ENCODE assay signal across 8 cellular contexts in the genomic region with DNA sequence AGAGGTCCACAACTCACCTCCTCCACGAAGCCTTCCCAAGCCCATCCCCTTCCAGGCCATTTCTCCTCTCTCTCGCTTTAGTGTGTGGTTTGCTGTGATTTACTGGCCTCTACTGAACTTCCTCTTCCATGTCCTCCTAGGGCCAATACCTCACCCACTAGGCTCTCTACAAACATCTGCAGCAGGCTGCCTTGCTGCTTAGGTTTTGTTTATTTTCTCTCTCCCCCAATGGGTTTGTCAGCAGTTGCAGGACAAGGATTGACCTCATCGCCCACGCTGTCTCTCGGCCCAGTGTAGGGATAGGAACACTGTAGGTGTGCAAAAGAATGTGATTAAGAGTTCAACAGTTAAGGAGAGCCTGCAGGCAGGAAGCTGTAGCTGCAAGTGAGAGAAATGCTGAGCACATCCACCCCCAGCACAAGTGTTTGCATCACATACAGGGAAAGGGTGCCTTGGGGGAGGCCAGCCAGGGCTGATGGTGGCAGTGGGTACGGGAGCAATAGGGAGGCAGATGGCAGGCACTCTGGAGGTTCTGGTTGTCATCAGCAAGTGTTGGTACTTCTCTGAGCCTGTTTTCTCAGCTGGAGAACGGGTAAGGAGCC. TPM values are rescaled to one million over a fixed set of nuclear protein-coding genes. Genes with fewer than 3 reads are reported as not detected.
DNase-seq lines count a peak whose midpoint lies in the region; ATAC-seq and TF ChIP-seq lines count a peak whose summit lies in the region.

No MANE protein-coding gene starts in this region.

- peak; percentile 1 for ATAC-seq in GM23338
- no peak for ATAC-seq in GM21717 (IDR thresholded peaks at IDR 0.05; ENCODE audit: unreplicated experiment)
- ATAC-seq in right cardiac atrium: no peak
- no peak for ATAC-seq in GM18867 (IDR thresholded peaks at IDR 0.05; ENCODE audit: unreplicated experiment)

- H3K27me3 ChIP-seq in GM23338 (ENCODE audit: insufficient read depth) (no peaks in the 10 kb centered on the region), fibroblast of lung (ENCODE audit: control insufficient read depth, insufficient read depth, low read length) (no peaks in the 10 kb centered on the region), right cardiac atrium (ENCODE audit: control insufficient read depth, insufficient read depth) (no peaks in the 10 kb centered on the region)

- no peaks in the 10 kb centered on the region for H3K9me3 Mint-ChIP-seq in GM23338

- H3K4me1 ChIP-seq in GM23338 (ENCODE audit: insufficient read depth) (peaks cover 11% of the 10 kb centered on the region; the same call in 1 of the 2 replicates), fibroblast of lung (ENCODE audit: control insufficient read depth, extremely low read depth, insufficient read depth, low read length) (peaks cover 11% of the 10 kb centered on the region), right cardiac atrium (ENCODE audit: control insufficient read depth, insufficient read depth, low read length) (peaks cover 5% of the 10 kb centered on the region)

- no peaks in the 10 kb centered on the region for H4K20me1 ChIP-seq in GM23338 (replicated peaks; ENCODE audit: insufficient read depth)
- no peaks in the 10 kb centered on the region for H4K20me1 ChIP-seq in fibroblast of lung (ENCODE audit: control insufficient read depth, extremely low read depth, insufficient read depth, low read length)

- peaks cover 32% of the 10 kb centered on the region for H3K4me1 Mint-ChIP-seq in GM23338

- H3K4me3 ChIP-seq in GM23338 (peak overlapping the region; percentile 75; the same call in 1 of the 2 replicates), fibroblast of lung (replicated peaks in 1 of 4; ENCODE audit: control extremely low read depth in 1 of 4, insufficient read depth in 1 of 4, low read depth in 3 of 4, low read length in 4 of 4) (peak overlapping the region in 2 of 4 experiments; percentile 0 to 24), right cardiac atrium (ENCODE audit: low read length) (no peak overlapping the region)

- H3K27ac Mint-ChIP-seq in GM23338: peak overlapping the region; percentile 80

- H2AFZ ChIP-seq in GM23338 (no peak overlapping the region), fibroblast of lung (ENCODE audit: low read length) (no peak overlapping the region)

- peaks cover 3% of the 10 kb centered on the region; the same call in 1 of the 3 replicates for H3K36me3 Mint-ChIP-seq in GM23338 (ENCODE audit: low read depth)

- H3K27ac ChIP-seq in GM23338 (ENCODE audit: low read depth) (peak overlapping the region; percentile 85), fibroblast of lung (ENCODE audit: insufficient read depth, low read length) (peak overlapping the region; percentile 42), right cardiac atrium (ENCODE audit: low read length) (no peak overlapping the region)

- intact Hi-C loops in right cardiac atrium (cut with DNase I): no loop called here

- H3K79me2 ChIP-seq in GM23338 (replicated peaks; ENCODE audit: insufficient read depth): 0 out of 2 replicates have a peak, but pooled peaks cover 7% of the 10 kb centered on the region
- no peaks in the 10 kb centered on the region for H3K79me2 ChIP-seq in fibroblast of lung (ENCODE audit: control insufficient read depth, insufficient read depth, low read length)

- H3K4me3 Mint-ChIP-seq in GM23338: peak overlapping the region; percentile 85

- H3K4me2 ChIP-seq in GM23338 (peak overlapping the region; percentile 83), fibroblast of lung (ENCODE audit: extremely low read depth, insufficient read depth, low read length) (peak overlapping the region; percentile 54)

- H3F3A ChIP-seq in GM23338 (replicated peaks; ENCODE audit: low read depth): peaks cover 14% of the 10 kb centered on the region

- WGBS in right cardiac atrium: 63% methylated on average over 7 of the region's 7 CpGs

- TF ChIP-seq CTCF in GM23338 (conservative IDR thresholded peaks at IDR 0.05; ENCODE audit: low read depth in 2 of 2) (peak in 1 of 2 experiments; percentile 9; a peak in 1 of 4 replicates), fibroblast of lung (conservative IDR thresholded peaks at IDR 0.05 in 1 of 2, IDR thresholded peaks at IDR 0.05 in 1 of 2; ENCODE audit: low read depth in 1 of 2, low read length in 2 of 2) (peak in 1 of 2 donors; percentile 27)

- H3K36me3 ChIP-seq in GM23338 (ENCODE audit: insufficient read depth) (no peaks in the 10 kb centered on the region), fibroblast of lung (ENCODE audit: control insufficient read depth, insufficient read depth, low read length) (peaks cover 1% of the 10 kb centered on the region)

- H3K9ac ChIP-seq in fibroblast of lung (ENCODE audit: insufficient read depth, low read length): no peak overlapping the region

- H3K9me3 ChIP-seq in fibroblast of lung (ENCODE audit: control insufficient read depth, insufficient read depth, low read depth, low read length) (no peaks in the 10 kb centered on the region), right cardiac atrium (ENCODE audit: control insufficient read depth, low read length) (no peaks in the 10 kb centered on the region)

- DNase-seq in GM23338 (ENCODE audit: low spot score): peak; percentile 52
- DNase-seq in SKM-1 treated with dmso at 0.1 percent for 144 hours (lab: John Stamatoyannopoulos, UW; ENCODE audit: unreplicated experiment): peak; percentile 51
- DNase-seq in fibroblast of lung (ENCODE audit: low read depth in 2 of 2): peak; percentile 77 to 92
- peak; percentile 75 for DNase-seq in putamen (ENCODE audit: low spot score)
- no peak for DNase-seq in right cardiac atrium
- DNase-seq in stimulated activated CD4-positive, alpha-beta T cell treated with anti-CD3 and anti-CD28 coated beads, Interleukin-2, amount 100 ng/mL, for 48 hours: no peak

- H3K9me2 ChIP-seq in GM23338 (ENCODE audit: insufficient read depth): no peaks in the 10 kb centered on the region

- peaks cover 16% of the 10 kb centered on the region for H3K27me3 Mint-ChIP-seq in GM23338 (ENCODE audit: insufficient read depth, low read depth, poor library complexity)

TF ChIP-seq in GM23338, 12 proteins besides CTCF, POLR2A, EP300 and RAD21 (continues in another document):
- TF ChIP-seq POLR2AphosphoS5 (IDR thresholded peaks at IDR 0.05; ENCODE audit: low read depth) (no peak), EZH2 (IDR thresholded peaks at IDR 0.05; ENCODE audit: low read depth, unreplicated experiment) (no peak), CREB1 (CRISPR knock-in tag; IDR thresholded peaks at IDR 0.05; ENCODE audit: low read depth) (no peak), EZH2phosphoT487 (IDR thresholded peaks at IDR 0.05; ENCODE audit: unreplicated experiment) (no peak)

RNA-seq across cellular contexts. Expression of gene PC, which starts 1.4 kb away (rescaled TPM):
- total RNA-seq in GM23338 (2014; rRNA removed; shearing (Covaris generic)): 21.7 and 24.9 TPM in 2 replicates
- polyA plus RNA-seq in GM23338 (2016; fragmentation: Nextera tagmentation; extraction: Ambion mirVana) (18.3 and 18.9 TPM in 2 replicates), fibroblast of lung (5.1 and 8.2 TPM in 2 replicates), right cardiac atrium (22.6 TPM)
- total RNA-seq in fibroblast of lung (10.3 and 22.8 TPM in 2 replicates), right cardiac atrium (10 to 100 TPM in 1 of 4 donors, 1 to 10 TPM in 3; 7.2 to 11.0 (median 9.0) TPM)
- polyA plus RNA-seq in fibroblast of lung (2012): 9.3 and 20.8 TPM in 2 replicates
- polyA minus RNA-seq in fibroblast of lung (ENCODE audit: low replicate concordance): 13.5 and 48.6 TPM in 2 replicates

RNA-seq across cellular contexts. Expression of gene C11orf86, which starts 18.3 kb away (rescaled TPM):
- total RNA-seq in GM23338 (2014; rRNA removed; shearing (Covaris generic)): 0.21 TPM in 1 of 2 replicates, not detected in the other
- 0.73 and 0.74 TPM in 2 replicates for polyA plus RNA-seq in GM23338 (2016; fragmentation: Nextera tagmentation; extraction: Ambion mirVana)
- total RNA-seq in fibroblast of lung: not detected in 2 replicates
- polyA plus RNA-seq in fibroblast of lung: not detected in 2 replicates
- not detected in 2 replicates for polyA plus RNA-seq in fibroblast of lung (2012)
- polyA minus RNA-seq in fibroblast of lung (ENCODE audit: low replicate concordance): not detected in 2 replicates
- not detected for total RNA-seq in right cardiac atrium
- polyA plus RNA-seq in right cardiac atrium: not detected

Comparison
In these comparisons a context has a peak if more than half of its experiments do, and no peak if none do; other contexts are left out.
1. DNase-seq: peak in GM23338 (single experiment), SKM-1 treated with dmso at 0.1 percent for 144 hours (single experiment), fibroblast of lung (2 of 2) and putamen (single experiment); none in right cardiac atrium (0 of 3) and stimulated activated CD4-positive, alpha-beta T cell treated with anti-CD3 and anti-CD28 coated beads, Interleukin-2, amount 100 ng/mL, for 48 hours (0 of 2).